30 cellular contexts compared by ENCODE assay signal in the genomic region with DNA sequence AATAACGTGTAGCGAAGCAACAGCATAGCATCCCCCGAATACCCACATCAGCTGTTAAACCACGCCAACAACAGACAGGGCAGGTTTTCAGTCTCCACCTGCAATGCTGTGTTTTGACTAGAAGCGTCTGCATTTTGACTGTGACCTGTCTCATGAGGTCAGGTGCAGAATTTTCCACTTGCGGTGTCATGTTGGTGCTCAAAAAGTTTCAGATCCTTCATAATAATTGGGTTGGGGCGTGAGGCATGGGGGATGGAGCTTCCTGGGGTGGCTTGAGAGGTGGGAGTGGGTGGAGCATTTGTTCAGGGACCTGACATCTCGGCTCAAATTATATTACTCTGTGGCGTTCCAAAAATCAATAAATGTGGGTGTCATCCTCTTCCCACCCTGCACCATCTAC.
DNase-seq lines count a peak whose midpoint lies in the region; ATAC-seq, FAIRE-seq and TF ChIP-seq lines count a peak whose summit lies in the region.
"Had no signal": no experiment of that assay in that cellular context is flagged by ENCODE, and none has a peak within 500 bp of the region (broad histone marks: within the 10 kb centered on the region; RNA-seq: fewer than 3 reads in every experiment).

No MANE protein-coding gene starts in this region.

- no peak overlapping the region for H4K5ac ChIP-seq in mesendoderm (ENCODE audit: low read length)

- peaks cover 10% of the 10 kb centered on the region; the same call in 1 of the 2 replicates for H3F3A ChIP-seq in GM23338 (replicated peaks; ENCODE audit: low read depth)
- no peaks in the 10 kb centered on the region for H3F3A ChIP-seq in OCI-LY1 (ENCODE audit: insufficient read depth, low read length)

- H2AK5ac ChIP-seq in mesendoderm (ENCODE audit: low read length): no peak overlapping the region

- peak overlapping the region; percentile 7 for H3K56ac ChIP-seq in mesendoderm (ENCODE audit: low read length)

- H3K4ac ChIP-seq in mesendoderm (ENCODE audit: low read depth, low read length): no peak overlapping the region

- H3K27me3 ChIP-seq in GM23338 (ENCODE audit: insufficient read depth) (no peaks in the 10 kb centered on the region), OCI-LY1 (ENCODE audit: insufficient read depth, low read length) (no peaks in the 10 kb centered on the region), mesendoderm (ENCODE audit: insufficient read depth, low read length, poor library complexity) (no peaks in the 10 kb centered on the region), heart left ventricle (no peaks in the 10 kb centered on the region)
- H3K27me3 ChIP-seq: BLaER1 treated with 17β-estradiol and CSF1 and Interleukin-3, amounts not matched to agents 10 nM and 100 nM; colonic mucosa; SJCRH30; tibial nerve had no signal

- H3K4me3 ChIP-seq in GM23338: no peak overlapping the region
- peak overlapping the region; percentile 28 for H3K4me3 ChIP-seq in OCI-LY1 (ENCODE audit: low read depth, low read length, poor library complexity, severe bottlenecking)
- no peak overlapping the region for H3K4me3 ChIP-seq in mesendoderm (ENCODE audit: low read length)
- no peak overlapping the region for H3K4me3 ChIP-seq in heart left ventricle
- H3K4me3 ChIP-seq: BLaER1 treated with 17β-estradiol and CSF1 and Interleukin-3, amounts not matched to agents 10 nM and 100 nM; colonic mucosa; SJCRH30; tibial nerve had no signal

- H2BK15ac ChIP-seq in mesendoderm (replicated peaks; ENCODE audit: low read depth): no peak overlapping the region

- no peak for ATAC-seq in GM23338
- ATAC-seq in heart left ventricle: no peak
- ATAC-seq: activated CD8-positive, alpha-beta memory T cell treated with anti-CD3 and anti-CD28 coated beads, Interleukin-2, amount 10 ng/mL, durations not matched to agents 7 days and 5 days; right cardiac atrium had no signal

- peak; percentile 15 for DNase-seq in GM12891 (ENCODE audit: insufficient read length, low spot score)
- no peak for DNase-seq in GM23338 (ENCODE audit: low spot score)
- no peak for DNase-seq in mesendoderm
- DNase-seq in epidermal melanocyte (ENCODE audit: insufficient read length, low spot score): no peak
- DNase-seq in stimulated activated CD8-positive, alpha-beta memory T cell treated with anti-CD3 and anti-CD28 coated beads, Interleukin-4, amount 100 ng/mL, for 48 hours: no peak
- no peak for DNase-seq in heart left ventricle
- DNase-seq: activated CD4-positive, alpha-beta T cell treated with anti-CD3 and anti-CD28 coated beads, Interleukin-2, amount 50 U/mL, for 1 hour; activated CD8-positive, alpha-beta memory T cell treated with anti-CD3 and anti-CD28 coated beads, Interleukin-2, amount 10 ng/mL, durations not matched to agents 7 days and 5 days; activated gamma-delta T cell treated with Interleukin-2 at 50 U/mL for 16 hours; activated T-cell treated with anti-CD3 and anti-CD28 coated beads, Interleukin-2, amount 50 U/mL, for 48 hours; colonic mucosa; DMS153; effector CD4-positive, alpha-beta T cell; HCEC 1CT; naive B cell; NCI-H1694 treated with DMSO at 0.1 percent for 48 hours; posterior cingulate gyrus; right cardiac atrium; SJCRH30; stimulated activated CD4-positive, alpha-beta T cell treated with anti-CD3 and anti-CD28 coated beads, Interleukin-2, amount 100 ng/mL, for 24 hours; T-helper 9 cell had no signal

- H3K18ac ChIP-seq in mesendoderm (ENCODE audit: low read length): no peak overlapping the region

- H3K4me3 Mint-ChIP-seq in GM23338: no peak overlapping the region
- H3K4me3 Mint-ChIP-seq: activated CD8-positive, alpha-beta memory T cell treated with anti-CD3 and anti-CD28 coated beads, Interleukin-2, amount 10 ng/mL, durations not matched to agents 7 days and 5 days; IgD-negative memory B cell; mesothelial cell of epicardium; naive B cell had no signal

- H4K8ac ChIP-seq in mesendoderm (ENCODE audit: low read depth, low read length): no peak overlapping the region

- H3K9ac ChIP-seq in OCI-LY1 (ENCODE audit: low read length) (no peak overlapping the region), mesendoderm (ENCODE audit: low read length) (no peak overlapping the region)
- H3K9ac ChIP-seq: BLaER1 treated with 17β-estradiol and CSF1 and Interleukin-3, amounts not matched to agents 10 nM and 100 nM had no signal

- no peaks in the 10 kb centered on the region for H3K9me2 ChIP-seq in GM23338 (ENCODE audit: insufficient read depth)
- H3K9me2 ChIP-seq in OCI-LY1 (ENCODE audit: low read depth, low read length): no peaks in the 10 kb centered on the region

- H3K4me2 ChIP-seq in GM23338 (no peak overlapping the region), OCI-LY1 (ENCODE audit: low read length) (peak overlapping the region; percentile 64), mesendoderm (ENCODE audit: low read length) (no peak overlapping the region)
- H3K4me2 ChIP-seq: BLaER1 treated with 17β-estradiol and CSF1 and Interleukin-3, amounts not matched to agents 10 nM and 100 nM had no signal

- no peak overlapping the region for H2BK5ac ChIP-seq in mesendoderm (ENCODE audit: low read length)

- peaks cover 25% of the 10 kb centered on the region for H3K4me1 Mint-ChIP-seq in GM23338
- H3K4me1 Mint-ChIP-seq: naive B cell had no signal

- H3K23ac ChIP-seq in mesendoderm (ENCODE audit: low read length): no peak overlapping the region

- H3K27ac ChIP-seq in GM23338 (ENCODE audit: low read depth): peak overlapping the region; percentile 29; the same call in 1 of the 2 replicates
- H3K27ac ChIP-seq in OCI-LY1 (ENCODE audit: low read depth, low read length, poor library complexity, severe bottlenecking): peak overlapping the region; percentile 74
- no peak overlapping the region for H3K27ac ChIP-seq in mesendoderm (ENCODE audit: low read depth, low read length)
- H3K27ac ChIP-seq in heart left ventricle: no peak overlapping the region
- H3K27ac ChIP-seq: BLaER1 treated with 17β-estradiol and CSF1 and Interleukin-3, amounts not matched to agents 10 nM and 100 nM; colonic mucosa; epithelial cell of prostate; neutrophil; SJCRH30; tibial nerve; VCaP had no signal

- peak overlapping the region; percentile 53; the same call in 1 of the 2 replicates for H3K27ac Mint-ChIP-seq in GM23338
- H3K27ac Mint-ChIP-seq: activated CD8-positive, alpha-beta memory T cell treated with anti-CD3 and anti-CD28 coated beads, Interleukin-2, amount 10 ng/mL, durations not matched to agents 7 days and 5 days; mesothelial cell of epicardium; naive B cell had no signal

- peaks cover 6% of the 10 kb centered on the region for H3K27me3 Mint-ChIP-seq in GM23338 (ENCODE audit: insufficient read depth, low read depth, poor library complexity)
- H3K27me3 Mint-ChIP-seq: activated CD8-positive, alpha-beta memory T cell treated with anti-CD3 and anti-CD28 coated beads, Interleukin-2, amount 10 ng/mL, durations not matched to agents 7 days and 5 days had no signal

- no peak for TF ChIP-seq POLR2A in GM12891 (IDR thresholded peaks at IDR 0.05; ENCODE audit: low read depth, low read length)
- no peak for TF ChIP-seq POLR2A in heart left ventricle (IDR thresholded peaks at IDR 0.05)

- TF ChIP-seq CTCF in GM23338 (conservative IDR thresholded peaks at IDR 0.05; ENCODE audit: low read depth in 2 of 2) (no peak), OCI-LY1 (IDR thresholded peaks at IDR 0.05; ENCODE audit: low read length) (no peak), heart left ventricle (IDR thresholded peaks at IDR 0.05) (no peak)

- H4K20me1 ChIP-seq in GM23338 (replicated peaks; ENCODE audit: insufficient read depth) (no peaks in the 10 kb centered on the region), OCI-LY1 (ENCODE audit: insufficient read depth, low read length) (no peaks in the 10 kb centered on the region)
- H4K20me1 ChIP-seq: BLaER1 treated with 17β-estradiol and CSF1 and Interleukin-3, amounts not matched to agents 10 nM and 100 nM had no signal

- intact Hi-C loops in heart left ventricle (cut with DNase I): no loop called here

- H3K79me1 ChIP-seq in mesendoderm (ENCODE audit: low read length): no peaks in the 10 kb centered on the region

- H3K9me3 Mint-ChIP-seq in GM23338: no peaks in the 10 kb centered on the region
- H3K9me3 Mint-ChIP-seq: IgD-negative memory B cell, mesothelial cell of epicardium had no signal

- H2BK120ac ChIP-seq in mesendoderm (ENCODE audit: low read depth, low read length): no peak overlapping the region

- H3K9me3 ChIP-seq in OCI-LY1 (ENCODE audit: low read length): no peaks in the 10 kb centered on the region
- no peaks in the 10 kb centered on the region for H3K9me3 ChIP-seq in heart left ventricle
- H3K9me3 ChIP-seq: BLaER1 treated with 17β-estradiol and CSF1 and Interleukin-3, amounts not matched to agents 10 nM and 100 nM; colonic mucosa; neutrophil; SJCRH30; tibial nerve had no signal

- no CpG with 5 or more reads among the region's 9 CpGs for WGBS in mesendoderm (ENCODE audit: extremely low coverage, insufficient coverage, low lambda C conversion rate)
- WGBS in heart left ventricle, 4 donors: 89 to 93% (median 91%) methylated on average over 9 of the region's 9 CpGs

- H3K79me2 ChIP-seq in GM23338 (replicated peaks; ENCODE audit: insufficient read depth) (no peaks in the 10 kb centered on the region), OCI-LY1 (ENCODE audit: insufficient read depth, low read length) (no peaks in the 10 kb centered on the region), mesendoderm (ENCODE audit: control insufficient read depth, insufficient read depth, low read length) (no peaks in the 10 kb centered on the region)

- H3K36me3 Mint-ChIP-seq in GM23338 (ENCODE audit: low read depth): no peaks in the 10 kb centered on the region
- H3K36me3 Mint-ChIP-seq: activated CD8-positive, alpha-beta memory T cell treated with anti-CD3 and anti-CD28 coated beads, Interleukin-2, amount 10 ng/mL, durations not matched to agents 7 days and 5 days; mesothelial cell of epicardium; naive B cell had no signal

- H2AFZ ChIP-seq in GM23338 (no peak overlapping the region), OCI-LY1 (ENCODE audit: low read length) (no peak overlapping the region)

- H3K4me1 ChIP-seq in GM23338 (ENCODE audit: insufficient read depth) (peaks cover 10% of the 10 kb centered on the region), OCI-LY1 (ENCODE audit: insufficient read depth, low read length, severe bottlenecking) (peaks cover 38% of the 10 kb centered on the region), mesendoderm (ENCODE audit: control insufficient read depth, low read depth, low read length) (peaks cover 2% of the 10 kb centered on the region), heart left ventricle (peaks cover 0 to 7% (median 0%) of the 10 kb centered on the region in 12 donors)
- H3K4me1 ChIP-seq: colonic mucosa, tibial nerve had no signal

- no peaks in the 10 kb centered on the region for H3K36me3 ChIP-seq in GM23338 (ENCODE audit: insufficient read depth)
- no peaks in the 10 kb centered on the region for H3K36me3 ChIP-seq in OCI-LY1 (ENCODE audit: insufficient read depth, low read length)
- no peaks in the 10 kb centered on the region for H3K36me3 ChIP-seq in mesendoderm (ENCODE audit: control insufficient read depth, insufficient read depth, low read length)
- no peaks in the 10 kb centered on the region for H3K36me3 ChIP-seq in heart left ventricle
- H3K36me3 ChIP-seq: BLaER1 treated with 17β-estradiol and CSF1 and Interleukin-3, amounts not matched to agents 10 nM and 100 nM; colonic mucosa; neutrophil; SJCRH30; tibial nerve had no signal

- peak; percentile 91 for FAIRE-seq in GM12891 (lab: Jason Lieb, UNC)
- FAIRE-seq: keratinocyte had no signal

TF ChIP-seq in GM23338, 12 proteins besides CTCF, POLR2A, EP300 and RAD21 (continues in another document):
- no peak for TF ChIP-seq CREB1 (CRISPR knock-in tag; IDR thresholded peaks at IDR 0.05; ENCODE audit: low read depth)

Comparison
In these comparisons a context has a peak if more than half of its experiments do, and no peak if none do; other contexts are left out.
1. H3K27ac ChIP-seq: peak in GM23338 (single experiment) and OCI-LY1 (single experiment); none in mesendoderm (single experiment) and heart left ventricle (0 of 12).